Comparison of ENCODE assay signal across 9 cellular contexts in the genomic region with DNA sequence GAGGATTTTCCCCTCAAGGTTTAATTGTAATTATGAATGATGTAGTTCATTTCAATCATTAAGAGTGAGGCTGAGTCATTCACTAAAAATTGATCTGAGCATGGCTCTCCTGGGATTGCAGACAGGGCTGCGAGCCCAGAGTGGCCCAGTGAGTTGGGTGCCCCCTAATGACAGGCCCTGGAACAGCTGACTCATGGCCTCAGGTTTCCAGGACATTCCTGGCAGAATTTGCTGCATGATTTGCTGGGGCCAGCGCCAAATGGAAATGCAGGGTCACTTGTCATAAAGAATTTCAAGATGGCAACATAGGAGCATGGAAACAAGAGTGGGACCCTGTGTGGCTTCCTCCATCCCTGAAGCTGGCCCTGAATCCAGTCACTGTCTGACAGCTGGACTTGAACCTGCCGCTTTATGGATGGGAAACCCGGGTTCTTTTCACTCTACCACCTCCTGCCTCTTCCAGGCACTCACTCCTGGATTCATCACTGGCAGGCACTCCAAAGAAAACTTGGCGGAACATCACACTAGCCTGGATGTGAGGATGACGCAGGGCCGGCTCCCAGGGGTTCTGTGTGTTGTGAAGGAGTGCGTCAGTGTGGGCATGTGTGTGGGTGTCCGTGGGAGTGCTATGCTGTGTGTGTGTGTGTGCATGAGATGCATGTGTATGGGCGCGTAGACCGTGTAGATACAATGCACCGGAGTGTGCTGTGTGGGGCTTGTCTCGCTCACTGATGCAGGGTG. TPM values are rescaled to one million over a fixed set of nuclear protein-coding genes. Genes with fewer than 3 reads are reported as not detected.
A peak's percentile ranks its signal among the peaks of the same experiment; 100 is the strongest.
DNase-seq lines count a peak whose midpoint lies in the region; ATAC-seq and TF ChIP-seq lines count a peak whose summit lies in the region.
"Had no signal": no experiment of that assay in that cellular context is flagged by ENCODE, and none has a peak within 500 bp of the region (broad histone marks: within the 10 kb centered on the region; RNA-seq: fewer than 3 reads in every experiment).

No MANE protein-coding gene starts in this region.

- H3K4me1 ChIP-seq in aorta (ENCODE audit: control insufficient read depth in 1 of 2, insufficient read depth in 2 of 2, low read length in 2 of 2) = no peaks in the 10 kb centered on the region

- H3K36me3 ChIP-seq in aorta (ENCODE audit: control insufficient read depth in 1 of 2, insufficient read depth in 2 of 2, low read length in 1 of 2) = no peaks in the 10 kb centered on the region
- H3K36me3 ChIP-seq: BLaER1 treated with 17β-estradiol and CSF1 and Interleukin-3, amounts not matched to agents 10 nM and 100 nM had no signal

- 85 to 86% methylated on average over 14 of the region's 14 CpGs for WGBS in aorta, 2 donors

- CTCF ChIA-PET in WTC11 (lab: Charles Lee) = interaction anchor here (0.6 to 4.0 kb wide), 10 partner anchors 8 to 219 kb away, joined by 3 to 41 read pairs (median 4); partner anchors contain the start of genes HADHA, HADHB and OTOF

- TF ChIP-seq CTCF in LNCaP clone FGC (IDR thresholded peaks at IDR 0.05; ENCODE audit: control insufficient read depth, extremely low read depth, insufficient read depth) (peak; percentile 49), WTC11 (IDR thresholded peaks at IDR 0.05) (peak; percentile 48; the same call in 1 of the 2 replicates)

- ATAC-seq in WTC11 = peak; percentile 68
- peak; percentile 36 for ATAC-seq in aorta (ENCODE audit: low FRiP score)
- no peak for ATAC-seq in HG02973 (IDR thresholded peaks at IDR 0.05; ENCODE audit: unreplicated experiment)

- no peaks in the 10 kb centered on the region; the same call in 1 of the 2 replicates for H3K27me3 Mint-ChIP-seq in WTC11 (ENCODE audit: low read depth)

- DNase-seq in NCI-H2081 (lab: John Stamatoyannopoulos, UW) (peak; percentile 4 to 54), NCI-H2081 treated with DMSO at 0.1 percent for 48 hours (lab: John Stamatoyannopoulos, UW) (no peak), LNCaP clone FGC (ENCODE audit: low read depth) (no peak), WTC11 (ENCODE audit: low spot score) (peak; percentile 71), inferior parietal cortex (ENCODE audit: extremely low spot score) (peak; percentile 13), aorta (peak; percentile 64 to 82)
- no peak for DNase-seq in effector CD8-positive, alpha-beta T cell (lab: John Stamatoyannopoulos, UW)

- POLR2A ChIA-PET in WTC11 (lab: Charles Lee) = interaction anchor here (1.0 kb wide), 1 partner anchor 117 kb away, joined by 3 read pairs; the partner anchor contains the start of gene SELENOI

- H3K27ac ChIP-seq in aorta (ENCODE audit: low read depth in 1 of 2, low read length in 2 of 2) = no peak overlapping the region
- H3K27ac ChIP-seq: BLaER1 treated with 17β-estradiol and CSF1 and Interleukin-3, amounts not matched to agents 10 nM and 100 nM had no signal

- no peaks in the 10 kb centered on the region for H3K36me3 Mint-ChIP-seq in WTC11

- H3K4me3 Mint-ChIP-seq in WTC11 = no peak overlapping the region

- no peaks in the 10 kb centered on the region for H3K9me3 Mint-ChIP-seq in WTC11

- peaks cover 12% of the 10 kb centered on the region for H3K4me1 Mint-ChIP-seq in WTC11

- H3K4me3 ChIP-seq in LNCaP clone FGC (ENCODE audit: low read depth, low read length) (no peak overlapping the region), aorta (ENCODE audit: low read length in 2 of 2) (no peak overlapping the region)
- H3K4me3 ChIP-seq: BLaER1 treated with 17β-estradiol and CSF1 and Interleukin-3, amounts not matched to agents 10 nM and 100 nM had no signal

- H3K27ac Mint-ChIP-seq in WTC11 = 0 out of 2 replicates have a peak overlapping the region, but pooled peaks have one; percentile 23

- H3K27me3 ChIP-seq in aorta (ENCODE audit: control insufficient read depth in 1 of 2, insufficient read depth in 2 of 2, low read length in 1 of 2) = no peaks in the 10 kb centered on the region
- H3K27me3 ChIP-seq: BLaER1 treated with 17β-estradiol and CSF1 and Interleukin-3, amounts not matched to agents 10 nM and 100 nM had no signal

- intact Hi-C loops in aorta (cut with DNase I) = no loop called here

- no peaks in the 10 kb centered on the region for H3K9me3 ChIP-seq in aorta (ENCODE audit: control insufficient read depth, low read length)
- H3K9me3 ChIP-seq: BLaER1 treated with 17β-estradiol and CSF1 and Interleukin-3, amounts not matched to agents 10 nM and 100 nM had no signal

TF ChIP-seq in WTC11, 78 proteins besides CTCF, POLR2A, EP300 and RAD21:
- TF ChIP-seq ATF1 (CRISPR knock-in tag; IDR thresholded peaks at IDR 0.05) (no peak), ZNF138 (CRISPR knock-in tag; conservative IDR thresholded peaks at IDR 0.05) (no peak), ESRRA (CRISPR knock-in tag; IDR thresholded peaks at IDR 0.05; ENCODE audit: borderline replicate concordance) (no peak), NR2C2 (CRISPR knock-in tag; IDR thresholded peaks at IDR 0.05) (no peak), NFE2L1 (CRISPR knock-in tag; IDR thresholded peaks at IDR 0.05) (0 out of 2 replicates have a peak, but pooled peaks have one; percentile 52)
- TF ChIP-seq, protein P1, sequence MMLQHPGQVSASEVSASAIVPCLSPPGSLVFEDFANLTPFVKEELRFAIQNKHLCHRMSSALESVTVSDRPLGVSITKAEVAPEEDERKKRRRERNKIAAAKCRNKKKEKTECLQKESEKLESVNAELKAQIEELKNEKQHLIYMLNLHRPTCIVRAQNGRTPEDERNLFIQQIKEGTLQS (CRISPR knock-in tag; conservative IDR thresholded peaks at IDR 0.05) = no peak

RNA-seq across cellular contexts. Expression of gene OTOF, which starts 15.2 kb away (rescaled TPM):
- total RNA-seq in WTC11 (2021) = 0.05 to 0.26 TPM (median 0.07 TPM) in 3 replicates
- total RNA-seq in aorta = under 1 TPM; 0.06 to 0.24 TPM
- polyA plus RNA-seq in aorta = not detected

Comparison
In these comparisons a context has a peak if more than half of its experiments do, and no peak if none do; other contexts are left out.
1. DNase-seq: peak in NCI-H2081 (2 of 2), WTC11 (single experiment), inferior parietal cortex (single experiment) and aorta (2 of 2); none in NCI-H2081 treated with DMSO at 0.1 percent for 48 hours (single experiment), LNCaP clone FGC (single experiment) and effector CD8-positive, alpha-beta T cell (single experiment).